In the genomic region with DNA sequence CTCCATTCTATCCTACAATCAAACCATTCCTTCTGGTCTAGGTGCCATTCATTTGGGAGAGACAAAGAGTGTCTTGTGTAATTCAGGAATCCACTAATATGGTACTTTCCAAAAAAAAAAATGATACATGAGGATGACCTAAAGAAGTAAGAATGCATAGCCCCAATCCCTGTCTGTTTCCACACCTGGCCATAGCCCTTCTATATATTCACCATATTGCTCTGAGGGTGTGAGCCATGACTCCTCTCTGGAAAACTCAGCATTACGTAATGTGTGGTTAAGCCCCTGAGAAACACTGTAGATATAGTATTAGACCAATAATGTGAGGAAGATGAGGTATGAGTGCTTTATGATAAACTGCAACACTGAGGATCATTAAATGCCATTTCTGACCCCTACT, we compare ENCODE assay signal across 27 cellular contexts.
DNase-seq lines count a peak whose midpoint lies in the region; ATAC-seq and TF ChIP-seq lines count a peak whose summit lies in the region.
"Had no signal": no experiment of that assay in that cellular context is flagged by ENCODE, and none has a peak within 500 bp of the region (broad histone marks: within the 10 kb centered on the region; RNA-seq: fewer than 3 reads in every experiment).

No MANE protein-coding gene starts in this region.

- intact Hi-C loops in PC-3 (cut with micrococcal nuclease): no loop called here
- intact Hi-C loops in OCI-LY7 (cut with micrococcal nuclease; ENCODE audit: unreplicated experiment): no loop called here

- H2BK12ac ChIP-seq in mesenchymal stem cell (ENCODE audit: low read length in 2 of 2): no peak overlapping the region

- H3K9ac ChIP-seq in PC-3 (ENCODE audit: low read length): peak overlapping the region; percentile 91
- H3K9ac ChIP-seq in mesenchymal stem cell (ENCODE audit: low read length): no peak overlapping the region
- H3K9ac ChIP-seq: KMS-11, parathyroid adenoma had no signal

- H3K4me1 ChIP-seq in PC-3 (ENCODE audit: insufficient read depth, low read length): peaks cover 58% of the 10 kb centered on the region
- H3K4me1 ChIP-seq in mesenchymal stem cell (ENCODE audit: control insufficient read depth, insufficient read depth, low read depth, low read length): peaks cover 3% of the 10 kb centered on the region
- no peaks in the 10 kb centered on the region for H3K4me1 ChIP-seq in OCI-LY7 (ENCODE audit: insufficient read depth, low read length, poor library complexity, severe bottlenecking)
- H3K4me1 ChIP-seq: gastrocnemius medialis, lower lobe of right lung, parathyroid adenoma, testis had no signal

- no peak overlapping the region for H2BK5ac ChIP-seq in mesenchymal stem cell (ENCODE audit: low read depth, low read length, poor library complexity, severe bottlenecking)

- H3K4me3 ChIP-seq in PC-3 (ENCODE audit: low read length): no peak overlapping the region
- no peak overlapping the region for H3K4me3 ChIP-seq in choroid plexus epithelial cell (ENCODE audit: low read depth, low read length)
- H3K4me3 ChIP-seq in mesenchymal stem cell (ENCODE audit: insufficient read depth in 1 of 2, low read depth in 1 of 2, low read length in 2 of 2): no peak overlapping the region
- H3K4me3 ChIP-seq in OCI-LY7 (ENCODE audit: low read depth, low read length, poor library complexity, severe bottlenecking): no peak overlapping the region
- H3K4me3 ChIP-seq: gastrocnemius medialis, lower lobe of right lung, testis had no signal

- H3K9me3 ChIP-seq in PC-3 (ENCODE audit: low read length) (no peaks in the 10 kb centered on the region), mesenchymal stem cell (ENCODE audit: control insufficient read depth, low read length) (no peaks in the 10 kb centered on the region), OCI-LY7 (ENCODE audit: low read length) (no peaks in the 10 kb centered on the region)
- H3K9me3 ChIP-seq: Caco-2, gastrocnemius medialis, lower lobe of right lung, testis had no signal

- no peak overlapping the region for H3K18ac ChIP-seq in mesenchymal stem cell (ENCODE audit: low read depth in 1 of 2, low read length in 2 of 2)

- peaks cover 13% of the 10 kb centered on the region for H3F3A ChIP-seq in PC-3 (ENCODE audit: low read length, unreplicated experiment)

- H4K91ac ChIP-seq in mesenchymal stem cell (ENCODE audit: low read length): no peak overlapping the region

- CTCF ChIA-PET in PC-3 (lab: Charles Lee): no interaction called here
- CTCF ChIA-PET in OCI-LY7 (lab: Charles Lee; ENCODE audit: unreplicated experiment): no interaction called here

- H3K36me3 ChIP-seq in PC-3 (ENCODE audit: low read depth, low read length): no peaks in the 10 kb centered on the region
- no peaks in the 10 kb centered on the region for H3K36me3 ChIP-seq in mesenchymal stem cell (ENCODE audit: control insufficient read depth in 1 of 2, insufficient read depth in 2 of 2, low read depth in 1 of 2, low read length in 2 of 2)
- no peaks in the 10 kb centered on the region for H3K36me3 ChIP-seq in OCI-LY7 (ENCODE audit: insufficient read depth, low read length)
- H3K36me3 ChIP-seq: gastrocnemius medialis, lower lobe of right lung had no signal

- no peaks in the 10 kb centered on the region for H3K79me1 ChIP-seq in mesenchymal stem cell (replicated peaks; ENCODE audit: low read length, poor library complexity, severe bottlenecking)

- H3K23ac ChIP-seq in mesenchymal stem cell (ENCODE audit: low read length in 2 of 2): no peak overlapping the region

- no TSS peak for BruUV-seq in PC-3 (replicated peaks; lab: Mats Ljungman, UMichigan)
- BruUV-seq in OCI-LY7 (replicated peaks; lab: Mats Ljungman, UMichigan): no TSS peak

- H3K79me2 ChIP-seq in PC-3 (ENCODE audit: low read length) (no peaks in the 10 kb centered on the region), OCI-LY7 (ENCODE audit: insufficient read depth, low read depth, low read length) (no peaks in the 10 kb centered on the region)
- H3K79me2 ChIP-seq: parathyroid adenoma had no signal

- H3K27me3 ChIP-seq in PC-3 (ENCODE audit: low read length): no peaks in the 10 kb centered on the region
- no peaks in the 10 kb centered on the region for H3K27me3 ChIP-seq in mesenchymal stem cell (ENCODE audit: control insufficient read depth in 1 of 2, insufficient read depth in 1 of 2, low read length in 2 of 2)
- H3K27me3 ChIP-seq: gastrocnemius medialis, testis had no signal

- no peak overlapping the region for H3K14ac ChIP-seq in mesenchymal stem cell (ENCODE audit: low read length in 2 of 2)

- H3K4ac ChIP-seq in mesenchymal stem cell (ENCODE audit: low read depth in 1 of 2, low read length in 2 of 2): no peak overlapping the region

- H3K4me2 ChIP-seq in PC-3 (ENCODE audit: low read length): no peak overlapping the region
- H3K4me2 ChIP-seq in mesenchymal stem cell (ENCODE audit: low read length, poor library complexity, severe bottlenecking): no peak overlapping the region
- H3K4me2 ChIP-seq in OCI-LY7 (ENCODE audit: low read length): no peak overlapping the region
- H3K4me2 ChIP-seq: KMS-11 had no signal

- ATAC-seq in PC-3: no peak
- no peak for ATAC-seq in GM21367 (IDR thresholded peaks at IDR 0.05; ENCODE audit: unreplicated experiment)
- ATAC-seq: gastrocnemius medialis, lower lobe of right lung, right cardiac atrium, T-cell had no signal

- no peak overlapping the region for H2BK15ac ChIP-seq in mesenchymal stem cell (ENCODE audit: low read depth, poor library complexity, severe bottlenecking)

- H4K20me1 ChIP-seq in PC-3 (ENCODE audit: low read length): no peaks in the 10 kb centered on the region
- H4K20me1 ChIP-seq in OCI-LY7 (ENCODE audit: insufficient read depth, low read length): no peaks in the 10 kb centered on the region

- H2BK120ac ChIP-seq in mesenchymal stem cell (ENCODE audit: low read depth, low read length): no peak overlapping the region

- POLR2A ChIA-PET in PC-3 (lab: Charles Lee; ENCODE audit: unreplicated experiment) (no interaction called here), OCI-LY7 (lab: Charles Lee) (no interaction called here)

- no peaks in the 10 kb centered on the region for H3K9me2 ChIP-seq in PC-3 (replicated peaks; ENCODE audit: low read length)
- H3K9me2 ChIP-seq in OCI-LY7 (ENCODE audit: insufficient read depth, low read length): no peaks in the 10 kb centered on the region

- peak; percentile 92 for DNase-seq in ELR (ENCODE audit: low read depth)
- DNase-seq in PC-3: peak; percentile 90
- DNase-seq in choroid plexus epithelial cell (ENCODE audit: low read depth): peak; percentile 43
- peak; percentile 33 for DNase-seq in mesenchymal stem cell
- no peak for DNase-seq in islet precursor cell
- no peak for DNase-seq in OCI-LY7 (ENCODE audit: low spot score)
- no peak for DNase-seq in globus pallidus (ENCODE audit: low spot score)
- DNase-seq: activated CD4-positive, alpha-beta memory T cell treated with anti-CD3 and anti-CD28 coated beads, Interleukin-2, amount 10 ng/mL, durations not matched to agents 7 days and 5 days; activated CD4-positive, CD25-positive, alpha-beta regulatory T cell treated with anti-CD3 and anti-CD28 coated beads, Interleukin-2, amount 50 U/mL, for 72 hours; activated effector memory CD4-positive, alpha-beta T cell treated with Interleukin-2 at 50 U/mL for 16 hours; activated naive CD8-positive, alpha-beta T cell treated with anti-CD3 and anti-CD28 coated beads, Interleukin-2, amount 10 ng/mL, durations not matched to agents 7 days and 5 days; C1 segment of cervical spinal cord; Caco-2; gastrocnemius medialis; hypothalamus; lower lobe of right lung; NCI-H187; NCI-H69; nephron progenitor cell; right cardiac atrium; stimulated activated CD4-positive, alpha-beta T cell treated with anti-CD3 and anti-CD28 coated beads, Interleukin-4, amount 100 ng/mL, for 4 hours; stimulated activated naive CD4-positive, alpha-beta T cell treated with Interleukin-2 at 50 U/mL for 16 hours; T-cell; testis had no signal

- H3K27ac ChIP-seq in PC-3 (ENCODE audit: low read length) (peak overlapping the region; percentile 100), mesenchymal stem cell (ENCODE audit: low read length, poor library complexity, severe bottlenecking) (no peak overlapping the region), OCI-LY7 (ENCODE audit: low read depth, low read length, poor library complexity, severe bottlenecking) (no peak overlapping the region)
- H3K27ac ChIP-seq: gastrocnemius medialis, KMS-11, lower lobe of right lung, parathyroid adenoma, testis had no signal

- H4K8ac ChIP-seq in mesenchymal stem cell (ENCODE audit: low read length): no peak overlapping the region

- H2AFZ ChIP-seq in PC-3 (ENCODE audit: low read length) (no peak overlapping the region), mesenchymal stem cell (ENCODE audit: low read depth, low read length) (no peak overlapping the region), OCI-LY7 (ENCODE audit: low read length) (no peak overlapping the region)
- H2AFZ ChIP-seq: parathyroid adenoma had no signal

- no peak overlapping the region for H2AK5ac ChIP-seq in mesenchymal stem cell (ENCODE audit: low read length, severe bottlenecking)

- TF ChIP-seq CTCF in PC-3 (conservative IDR thresholded peaks at IDR 0.05; ENCODE audit: low read depth, low read length) (no peak), choroid plexus epithelial cell (conservative IDR thresholded peaks at IDR 0.05; ENCODE audit: low read depth, low read length) (no peak), OCI-LY7 (conservative IDR thresholded peaks at IDR 0.05; ENCODE audit: low read length) (no peak)

- no CpG with 5 or more reads among the region's 1 CpG for WGBS in mesenchymal stem cell

Comparison
In these comparisons a context has a peak if more than half of its experiments do, and no peak if none do; other contexts are left out.
1. DNase-seq: peak in ELR (single experiment), PC-3 (single experiment), choroid plexus epithelial cell (single experiment) and mesenchymal stem cell (single experiment); none in islet precursor cell (single experiment), OCI-LY7 (single experiment) and globus pallidus (single experiment).